Comparison of ENCODE assay signal across 1 cellular context in genomic region chr3:151578495-151578894, GRCh38.
TF ChIP-seq lines count a peak whose summit lies in the region.

No MANE protein-coding gene starts in this region.

TF ChIP-seq in GM23338, 12 proteins besides CTCF, POLR2A, EP300 and RAD21 (continued from another document):
- TF ChIP-seq ETS1 (IDR thresholded peaks at IDR 0.05): no peak
- TF ChIP-seq POLR2AphosphoS5 (IDR thresholded peaks at IDR 0.05; ENCODE audit: low read depth): no peak
- no peak for TF ChIP-seq ZNF114 (CRISPR knock-in tag; IDR thresholded peaks at IDR 0.05)
- no peak for TF ChIP-seq CREB1 (CRISPR knock-in tag; IDR thresholded peaks at IDR 0.05; ENCODE audit: low read depth)
- no peak for TF ChIP-seq JUNB (IDR thresholded peaks at IDR 0.05; ENCODE audit: unreplicated experiment)
- TF ChIP-seq REST (IDR thresholded peaks at IDR 0.05; ENCODE audit: unreplicated experiment): no peak
